ENCODE assay signal across 26 cellular contexts in the genomic region with DNA sequence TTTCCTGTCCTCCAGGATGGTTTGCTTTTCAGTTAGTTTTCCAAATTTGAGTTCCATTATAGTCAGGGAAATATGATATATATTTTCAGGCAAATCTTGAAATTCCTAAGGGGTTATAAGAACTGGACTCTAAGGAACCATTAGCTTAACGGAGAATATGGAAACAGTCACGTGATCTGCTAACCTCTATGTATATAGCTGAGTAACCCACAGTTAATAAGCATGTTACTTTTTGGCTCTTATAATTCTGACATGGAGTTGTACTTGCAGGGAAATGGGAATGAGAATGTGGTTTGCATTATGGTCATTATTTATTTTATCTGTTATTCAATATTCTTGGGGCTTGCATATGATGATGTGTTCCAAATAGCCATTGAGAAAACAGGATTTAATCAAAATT. TPM values are rescaled to one million over a fixed set of nuclear protein-coding genes. Genes with fewer than 3 reads are reported as not detected.
"Had no signal": no experiment of that assay in that cellular context is flagged by ENCODE, and none has a peak within 500 bp of the region (broad histone marks: within the 10 kb centered on the region; RNA-seq: fewer than 3 reads in every experiment).

No MANE protein-coding gene starts in this region.

- H3K4me1 ChIP-seq: colonic mucosa, lower lobe of right lung, neural progenitor cell, parathyroid adenoma, right lobe of liver had no signal

- H3K9ac ChIP-seq: neural progenitor cell, parathyroid adenoma had no signal

- H2AFZ ChIP-seq: neural progenitor cell, parathyroid adenoma had no signal

- H3K4me3 ChIP-seq: colonic mucosa, esophagus squamous epithelium, lower lobe of right lung, neural progenitor cell, right lobe of liver, smooth muscle cell, stomach, thyroid gland had no signal

- H3K27ac ChIP-seq: colonic mucosa, esophagus squamous epithelium, lower lobe of right lung, neural progenitor cell, parathyroid adenoma, right lobe of liver, stomach, thyroid gland had no signal

- FAIRE-seq: frontal cortex had no signal

- DNase-seq: colonic mucosa; effector CD8-positive, alpha-beta T cell; endodermal cell; erythroblast; esophagus squamous epithelium; hypothalamus; immature natural killer cell; islet precursor cell; kidney glomerular epithelial cell; left colon; left ventricle myocardium superior; lower lobe of right lung; naive thymus-derived CD8-positive, alpha-beta T cell; right lobe of liver; stimulated activated CD4-positive, alpha-beta T cell treated with anti-CD3 and anti-CD28 coated beads, Interleukin-12 subunit alpha, Interleukin-12 subunit beta, amount 100 ng/mL, for 4 hours; stimulated activated CD4-positive, alpha-beta T cell treated with anti-CD3 and anti-CD28 coated beads, Interleukin-1b, Interleukin-23, amount 100 ng/mL, for 48 hours; stimulated activated CD4-positive, alpha-beta T cell treated with anti-CD3 and anti-CD28 coated beads, Interleukin-4, amount 100 ng/mL, for 1 hour; stimulated activated CD8-positive, alpha-beta memory T cell treated with anti-CD3 and anti-CD28 coated beads, Interleukin-4, amount 100 ng/mL, for 48 hours; stimulated activated naive CD4-positive, alpha-beta T cell; stomach; thyroid gland; trophoblast cell had no signal

- H3K9me3 ChIP-seq: colonic mucosa, lower lobe of right lung, right lobe of liver, thyroid gland had no signal

- H3K27me3 ChIP-seq: colonic mucosa, esophagus squamous epithelium, neural progenitor cell, right lobe of liver, stomach, thyroid gland had no signal

- H3K36me3 ChIP-seq: colonic mucosa, esophagus squamous epithelium, lower lobe of right lung, right lobe of liver, thyroid gland had no signal

- ATAC-seq: left colon; left ventricle myocardium superior; lower lobe of right lung; naive thymus-derived CD8-positive, alpha-beta T cell; right lobe of liver had no signal

- H3K4me2 ChIP-seq: neural progenitor cell, smooth muscle cell had no signal

RNA-seq across cellular contexts. Expression of gene SOBP, which starts 23.3 kb away (rescaled TPM):
- polyA plus RNA-seq: immature natural killer cell had no signal
